In genomic region chr14:104557086-104557485, GRCh38 we compare ENCODE assay signal across 21 cellular contexts. TPM values are rescaled to one million over a fixed set of nuclear protein-coding genes. Genes with fewer than 3 reads are reported as not detected.
DNase-seq lines count a peak whose midpoint lies in the region; ATAC-seq and TF ChIP-seq lines count a peak whose summit lies in the region.
"Had no signal": no experiment of that assay in that cellular context is flagged by ENCODE, and none has a peak within 500 bp of the region (broad histone marks: within the 10 kb centered on the region; RNA-seq: fewer than 3 reads in every experiment).

No MANE protein-coding gene starts in this region.

- TF ChIP-seq CTCF in heart right ventricle (IDR thresholded peaks at IDR 0.05) (no peak), brain (conservative IDR thresholded peaks at IDR 0.05) (no peak), endothelial cell (IDR thresholded peaks at IDR 0.05; ENCODE audit: unreplicated experiment) (no peak), Calu3 (IDR thresholded peaks at IDR 0.05; ENCODE audit: unreplicated experiment) (no peak)

- H3K36me3 ChIP-seq in heart right ventricle = no peaks in the 10 kb centered on the region

- no TSS peak for BruUV-seq in Calu3 (replicated peaks; lab: Mats Ljungman, UMichigan)

- no peaks in the 10 kb centered on the region for H3K9me3 ChIP-seq in heart right ventricle

- H3K4me3 Mint-ChIP-seq in brain = no peak overlapping the region
- no peak overlapping the region for H3K4me3 Mint-ChIP-seq in endothelial cell (ENCODE audit: unreplicated experiment)
- H3K4me3 Mint-ChIP-seq in Calu3 (ENCODE audit: low read depth, unreplicated experiment) = no peak overlapping the region
- H3K4me3 Mint-ChIP-seq: CD8-positive, alpha-beta T cell; GM23338 had no signal

- H3K4me1 ChIP-seq in heart right ventricle = no peaks in the 10 kb centered on the region

- CTCF ChIA-PET in Calu3 (lab: Charles Lee) = no interaction called here

- H3K36me3 Mint-ChIP-seq in brain = no peaks in the 10 kb centered on the region
- no peaks in the 10 kb centered on the region for H3K36me3 Mint-ChIP-seq in endothelial cell (ENCODE audit: low read depth, unreplicated experiment)
- no peaks in the 10 kb centered on the region for H3K36me3 Mint-ChIP-seq in Calu3 (ENCODE audit: insufficient read depth, unreplicated experiment)
- H3K36me3 Mint-ChIP-seq: CD8-positive, alpha-beta T cell had no signal

- no peak for ATAC-seq in heart right ventricle
- ATAC-seq: CD8-positive, alpha-beta T cell; GM23338 had no signal

- no peak overlapping the region for H3K4me3 ChIP-seq in heart right ventricle
- H3K4me3 ChIP-seq: GM23338 had no signal

- H3K27ac ChIP-seq in heart right ventricle = no peak overlapping the region

- WGBS in heart right ventricle, 2 donors = 87 to 94% methylated on average over 5 of the region's 5 CpGs

- H3K27me3 ChIP-seq in heart right ventricle = peaks cover 0 to 30% (median 18%) of the 10 kb centered on the region in 7 donors

- H3K27me3 Mint-ChIP-seq in brain (peaks cover 6% of the 10 kb centered on the region), endothelial cell (ENCODE audit: unreplicated experiment) (peaks cover 10% of the 10 kb centered on the region), Calu3 (ENCODE audit: unreplicated experiment) (peaks cover 87% of the 10 kb centered on the region)

- H3K27ac Mint-ChIP-seq in brain (peak overlapping the region in 3 of 5 experiments; percentile 40 to 74 (median 50)), endothelial cell (ENCODE audit: unreplicated experiment) (no peak overlapping the region), Calu3 (ENCODE audit: unreplicated experiment) (no peak overlapping the region)
- H3K27ac Mint-ChIP-seq: CD8-positive, alpha-beta T cell; GM23338 had no signal

- peaks cover 71% of the 10 kb centered on the region for H3K4me1 Mint-ChIP-seq in brain
- no peaks in the 10 kb centered on the region for H3K4me1 Mint-ChIP-seq in endothelial cell (ENCODE audit: unreplicated experiment)
- H3K4me1 Mint-ChIP-seq in Calu3 (ENCODE audit: low read depth, unreplicated experiment) = peaks cover 17% of the 10 kb centered on the region
- H3K4me1 Mint-ChIP-seq: GM23338 had no signal

- H3K9me3 Mint-ChIP-seq in brain (peaks cover 0 to 3% (median 0%) of the 10 kb centered on the region in 5 experiments), endothelial cell (ENCODE audit: unreplicated experiment) (no peaks in the 10 kb centered on the region), Calu3 (ENCODE audit: low read depth, unreplicated experiment) (no peaks in the 10 kb centered on the region)
- H3K9me3 Mint-ChIP-seq: CD8-positive, alpha-beta T cell; GM23338 had no signal

- DNase-seq in cardiac septum (ENCODE audit: low spot score) (peak; percentile 54), heart right ventricle (no peak), mesenteric fat pad (ENCODE audit: low spot score) (peak; percentile 76), endothelial cell (ENCODE audit: low spot score) (no peak), Calu3 (no peak), NCI-H446 (lab: John Stamatoyannopoulos, UW) (no peak)
- DNase-seq: AML-193; CD8-positive, alpha-beta T cell; EL; KBM-7; NCI-H1092; NCI-H1694; NCI-H2107; NCI-H226; NCI-H526 treated with DMSO at 0.1 percent for 48 hours; RPMI8226 had no signal

- intact Hi-C loops in cardiac septum (cut with DNase I) = no loop called here
- intact Hi-C loops in heart right ventricle (cut with DNase I) = no loop called here
- intact Hi-C loops in Calu3 (cut with micrococcal nuclease; ENCODE audit: unreplicated experiment) = no loop called here

RNA-seq across cellular contexts. Expression of gene C14orf180, which starts 22.5 kb away (rescaled TPM):
- total RNA-seq in cardiac septum (67.8 TPM), heart right ventricle (100 to 1,000 TPM in 1 of 10 donors, 10 to 100 TPM in 9; 55.0 to 124 (median 75.1) TPM), mesenteric fat pad (25.5 TPM), endothelial cell (ENCODE audit: unreplicated experiment) (not detected), Calu3 (2022) (not detected in 2 replicates)
- polyA plus RNA-seq in heart right ventricle (100 to 1,000 TPM in 1 of 2 donors, 10 to 100 TPM in 1; 13.8 to 139 TPM), brain (ENCODE audit: insufficient read depth, low read depth, low replicate concordance) (not detected)
- total RNA-seq: A673; CD8-positive, alpha-beta T cell; GM23338; MCF 10A; OCI-LY7 had no signal
- polyA plus RNA-seq: GM23338 had no signal

RNA-seq across cellular contexts. Expression of gene TMEM179, which starts 47.5 kb away (rescaled TPM):
- 0.89 TPM for total RNA-seq in cardiac septum
- total RNA-seq in heart right ventricle = 1 to 10 TPM in 1 of 10 donors, under 1 TPM in 4, not detected in 5; 0.34 to 1.0 (median 0.42) TPM
- under 1 TPM; 0.17 to 0.22 TPM for polyA plus RNA-seq in heart right ventricle
- 69.2 TPM for polyA plus RNA-seq in brain (ENCODE audit: insufficient read depth, low read depth, low replicate concordance)
- not detected for total RNA-seq in mesenteric fat pad
- total RNA-seq in endothelial cell (ENCODE audit: unreplicated experiment) = 0.54 TPM
- not detected in 2 replicates for total RNA-seq in Calu3 (2022)
- total RNA-seq: CD8-positive, alpha-beta T cell; MCF 10A; OCI-LY7 had no signal

Comparison
In these comparisons a context has a peak if more than half of its experiments do, and no peak if none do; other contexts are left out.
1. DNase-seq: peak in cardiac septum (single experiment) and mesenteric fat pad (single experiment); none in heart right ventricle (0 of 2), endothelial cell (single experiment), Calu3 (single experiment) and NCI-H446 (0 of 2).
2. H3K27ac Mint-ChIP-seq: peak in brain (3 of 5); none in endothelial cell (single experiment) and Calu3 (single experiment).
3. RNA of gene C14orf180, which starts 22.5 kb away (total RNA-seq): 55.0 to 124 TPM in heart right ventricle, 67.8 TPM in cardiac septum (single experiment) and 25.5 TPM in mesenteric fat pad (single experiment); not detected in endothelial cell (single experiment) and not detected in Calu3; every median in the first group is over 10 times any median in the second.